Comparison of ENCODE assay signal across 20 cellular contexts in genomic region chr17:43554857-43555256, GRCh38.
"Had no signal": no experiment of that assay in that cellular context is flagged by ENCODE, and none has a peak within 500 bp of the region (broad histone marks: within the 10 kb centered on the region; RNA-seq: fewer than 3 reads in every experiment).

No MANE protein-coding gene starts in this region.

- ATAC-seq: activated naive CD4-positive, alpha-beta T cell treated with anti-CD3 and anti-CD28 coated beads, Interleukin-2, amount 50 U/mL, for 72 hours; activated T-helper 17 cell treated with anti-CD3 and anti-CD28 coated beads, Interleukin-2, amount 50 U/mL, for 72 hours; foreskin keratinocyte; left cardiac atrium; naive thymus-derived CD4-positive, alpha-beta T cell; stimulated activated naive B cell treated with anti-CD40 and anti-IgM and Interleukin-4, amounts not matched to agents 10 μg/mL and 1 μg/mL and 100 μg/mL, for 72 hours had no signal

- H3K9me3 Mint-ChIP-seq: activated naive CD4-positive, alpha-beta T cell treated with anti-CD3 and anti-CD28 coated beads, Interleukin-2, amount 50 U/mL, for 72 hours; activated T-cell treated with anti-CD3 and anti-CD28 coated beads, Interleukin-2, amount 50 U/mL, for 24 hours; activated T-helper 17 cell treated with anti-CD3 and anti-CD28 coated beads, Interleukin-2, amount 50 U/mL, for 72 hours; brain; dendritic cell treated with granulocyte-macrophage colony-stimulating factor and Interleukin-4, amounts not matched to agents 40 ng/mL and 50 ng/mL, for 4 days; naive thymus-derived CD4-positive, alpha-beta T cell; stimulated activated naive B cell treated with anti-CD40 and anti-IgM and Interleukin-4, amounts not matched to agents 10 μg/mL and 1 μg/mL and 100 μg/mL, for 72 hours; T-helper 2 cell treated with Interferon-gamma antibody and Interleukin-4, amounts not matched to agents 5 μg/mL and 100 μg/mL, for 36 hours had no signal

- DNase-seq: activated T-cell treated with anti-CD3 and anti-CD28 coated beads, Interleukin-2, amount 50 U/mL, for 24 hours; aorta; effector CD4-positive, alpha-beta T cell; foreskin keratinocyte; hypothalamus; islet precursor cell; left cardiac atrium; naive thymus-derived CD4-positive, alpha-beta T cell; retina; stimulated activated CD4-positive, alpha-beta T cell treated with anti-CD3 and anti-CD28 coated beads, Interleukin-2, amount 100 ng/mL, for 48 hours; stimulated activated CD8-positive, alpha-beta memory T cell treated with anti-CD3 and anti-CD28 coated beads, Interleukin-4, amount 100 ng/mL, for 48 hours; stimulated activated naive B cell treated with anti-CD40 and anti-IgM and Interleukin-4, amounts not matched to agents 10 μg/mL and 1 μg/mL and 100 μg/mL, for 72 hours; trophoblast cell; uterus had no signal

- H3K4me3 Mint-ChIP-seq: activated T-cell treated with anti-CD3 and anti-CD28 coated beads, Interleukin-2, amount 50 U/mL, for 24 hours; activated T-helper 17 cell treated with anti-CD3 and anti-CD28 coated beads, Interleukin-2, amount 50 U/mL, for 72 hours; brain; dendritic cell treated with granulocyte-macrophage colony-stimulating factor and Interleukin-4, amounts not matched to agents 40 ng/mL and 50 ng/mL, for 4 days; naive thymus-derived CD4-positive, alpha-beta T cell; stimulated activated naive B cell treated with anti-CD40 and anti-IgM and Interleukin-4, amounts not matched to agents 10 μg/mL and 1 μg/mL and 100 μg/mL, for 72 hours; T-helper 2 cell treated with Interferon-gamma antibody and Interleukin-4, amounts not matched to agents 5 μg/mL and 100 μg/mL, for 36 hours had no signal

- H3K36me3 ChIP-seq: uterus had no signal

- H3K27ac Mint-ChIP-seq: activated naive CD4-positive, alpha-beta T cell treated with anti-CD3 and anti-CD28 coated beads, Interleukin-2, amount 50 U/mL, for 72 hours; activated T-cell treated with anti-CD3 and anti-CD28 coated beads, Interleukin-2, amount 50 U/mL, for 24 hours; activated T-helper 17 cell treated with anti-CD3 and anti-CD28 coated beads, Interleukin-2, amount 50 U/mL, for 72 hours; dendritic cell treated with granulocyte-macrophage colony-stimulating factor and Interleukin-4, amounts not matched to agents 40 ng/mL and 50 ng/mL, for 4 days; naive thymus-derived CD4-positive, alpha-beta T cell; progenitor cell of endocrine pancreas; stimulated activated naive B cell treated with anti-CD40 and anti-IgM and Interleukin-4, amounts not matched to agents 10 μg/mL and 1 μg/mL and 100 μg/mL, for 72 hours; T-helper 2 cell treated with Interferon-gamma antibody and Interleukin-4, amounts not matched to agents 5 μg/mL and 100 μg/mL, for 36 hours had no signal

- H3K4me3 ChIP-seq: uterus had no signal

- H3K4me1 ChIP-seq: uterus had no signal

- H3K36me3 Mint-ChIP-seq: activated naive CD4-positive, alpha-beta T cell treated with anti-CD3 and anti-CD28 coated beads, Interleukin-2, amount 50 U/mL, for 72 hours had no signal

- H3K27me3 ChIP-seq: foreskin keratinocyte, uterus had no signal

- H3K27ac ChIP-seq: foreskin keratinocyte, uterus had no signal

- H3K9me3 ChIP-seq: uterus had no signal
